In the genomic region with DNA sequence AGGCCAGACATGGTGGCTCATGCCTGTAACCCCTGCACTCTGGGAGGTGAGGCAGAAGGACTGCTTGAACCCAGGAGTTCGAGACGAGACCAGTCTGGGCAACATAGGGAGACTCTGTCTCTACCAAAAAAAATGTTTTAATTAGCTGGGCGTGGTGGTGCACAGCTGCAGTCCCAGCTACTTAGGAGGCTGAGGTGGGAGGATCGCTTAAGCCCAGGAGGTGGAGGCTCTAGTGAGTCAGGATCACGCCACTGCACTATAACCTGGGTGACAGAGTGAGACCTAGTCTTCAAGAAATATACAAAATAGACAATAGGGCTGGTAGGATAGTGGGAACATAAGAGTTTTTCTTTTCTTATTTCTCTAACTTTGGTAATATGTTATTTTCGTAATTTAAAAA, we compare ENCODE assay signal across 15 cellular contexts.
"Had no signal": no experiment of that assay in that cellular context is flagged by ENCODE, and none has a peak within 500 bp of the region (broad histone marks: within the 10 kb centered on the region; RNA-seq: fewer than 3 reads in every experiment).

No MANE protein-coding gene starts in this region.

- DNase-seq: activated effector memory CD4-positive, alpha-beta T cell treated with Interleukin-2 at 50 U/mL for 16 hours; activated T-cell treated with anti-CD3 and anti-CD28 coated beads, Interleukin-2, amount 50 U/mL, for 1 hour; amygdala; heart right ventricle; islet precursor cell; stimulated activated CD4-positive, alpha-beta T cell treated with anti-CD3 and anti-CD28 coated beads, Interleukin-15, amount 100 ng/mL, for 24 hours; stimulated activated CD4-positive, alpha-beta T cell treated with anti-CD3 and anti-CD28 coated beads, Interleukin-4, amount 100 ng/mL, for 24 hours; stimulated activated naive CD8-positive, alpha-beta T cell treated with anti-CD3 and anti-CD28 coated beads, Interleukin-15, amount 100 ng/mL, for 72 hours; T-helper 2 cell had no signal

- ATAC-seq: heart right ventricle; left lobe of liver; stimulated activated naive CD8-positive, alpha-beta T cell treated with anti-CD3 and anti-CD28 coated beads, Interleukin-15, amount 100 ng/mL, for 72 hours had no signal

- H3K4me3 Mint-ChIP-seq: activated naive CD8-positive, alpha-beta T cell; nephron; stimulated activated naive CD8-positive, alpha-beta T cell treated with anti-CD3 and anti-CD28 coated beads, Interleukin-15, amount 100 ng/mL, for 72 hours had no signal

- H3K9me3 ChIP-seq: heart right ventricle had no signal

- H3K9me3 Mint-ChIP-seq: nephron had no signal

- H3K27me3 ChIP-seq: heart right ventricle had no signal

- FAIRE-seq: colon, frontal cortex, TTC549 had no signal

- H3K4me3 ChIP-seq: heart right ventricle had no signal

- H3K27ac Mint-ChIP-seq: activated naive CD8-positive, alpha-beta T cell; stimulated activated naive CD8-positive, alpha-beta T cell treated with anti-CD3 and anti-CD28 coated beads, Interleukin-15, amount 100 ng/mL, for 72 hours had no signal

- H3K27me3 Mint-ChIP-seq: activated naive CD8-positive, alpha-beta T cell; stimulated activated naive CD8-positive, alpha-beta T cell treated with anti-CD3 and anti-CD28 coated beads, Interleukin-15, amount 100 ng/mL, for 72 hours had no signal

- H3K36me3 Mint-ChIP-seq: activated naive CD8-positive, alpha-beta T cell had no signal
